ENCODE assay signal across 22 cellular contexts in genomic region chr2:88746929-88747490, GRCh38. TPM values are rescaled to one million over a fixed set of nuclear protein-coding genes. Genes with fewer than 3 reads are reported as not detected.
DNase-seq lines count a peak whose midpoint lies in the region; ATAC-seq and TF ChIP-seq lines count a peak whose summit lies in the region.
"Had no signal": no experiment of that assay in that cellular context is flagged by ENCODE, and none has a peak within 500 bp of the region (broad histone marks: within the 10 kb centered on the region; RNA-seq: fewer than 3 reads in every experiment).

No MANE protein-coding gene starts in this region.

- no peaks in the 10 kb centered on the region for H3K27me3 ChIP-seq in CD4-positive, alpha-beta memory T cell (ENCODE audit: insufficient read depth, low read length)
- no peaks in the 10 kb centered on the region for H3K27me3 ChIP-seq in mucosa of rectum (ENCODE audit: control insufficient read depth in 2 of 2, insufficient read depth in 2 of 2, low read length in 2 of 2)
- H3K27me3 ChIP-seq: BE2C had no signal

- H3K4me1 Mint-ChIP-seq in activated naive CD4-positive, alpha-beta T cell treated with anti-CD3 and anti-CD28 coated beads for 36 hours (ENCODE audit: low read depth), result peaks cover 56% of the 10 kb centered on the region
- H3K4me1 Mint-ChIP-seq in CD4-positive, alpha-beta memory T cell, result peaks cover 4 to 24% (median 12%) of the 10 kb centered on the region in 4 donors
- no peaks in the 10 kb centered on the region for H3K4me1 Mint-ChIP-seq in Calu3 (ENCODE audit: low read depth, unreplicated experiment)

- peaks cover 19% of the 10 kb centered on the region for H3K36me3 ChIP-seq in CD4-positive, alpha-beta memory T cell (ENCODE audit: insufficient read depth, low read length)
- H3K36me3 ChIP-seq in mucosa of rectum (ENCODE audit: control insufficient read depth in 2 of 2, insufficient read depth in 2 of 2, low read length in 2 of 2), result peaks cover 36 to 37% of the 10 kb centered on the region in 2 donors
- H3K36me3 ChIP-seq: BE2C had no signal

- no TSS peak for BruUV-seq in Calu3 (replicated peaks; lab: Mats Ljungman, UMichigan)

- no peak overlapping the region for H3K4me3 ChIP-seq in CD4-positive, alpha-beta memory T cell (ENCODE audit: low read length in 2 of 2)
- no peak overlapping the region for H3K4me3 ChIP-seq in epithelial cell of esophagus (ENCODE audit: low read length)
- no peak overlapping the region for H3K4me3 ChIP-seq in mucosa of rectum (ENCODE audit: low read length in 2 of 2)

- no peak for DNase-seq in activated naive CD4-positive, alpha-beta T cell treated with anti-CD3 and anti-CD28 coated beads for 36 hours
- no peak for DNase-seq in activated naive CD4-positive, alpha-beta T cell treated with anti-CD3 and anti-CD28 coated beads, Interleukin-2, amount 50 U/mL, for 16 hours
- DNase-seq in CD4-positive, alpha-beta memory T cell, result no peak
- DNase-seq in epithelial cell of esophagus (ENCODE audit: low read depth) (peak; percentile 33), GM03348 (ENCODE audit: low spot score) (no peak), Calu3 (no peak)
- DNase-seq: BE2C; CD8-positive, alpha-beta T cell; DMS53; EL; KBM-7; NCI-H1105 treated with DMSO at 0.1 percent for 48 hours; NCI-H1694; NCI-H2081 treated with DMSO at 0.1 percent for 48 hours; NCI-H510A; NCI-H748 treated with DMSO at 0.1 percent for 48 hours; NK-92 treated with Interleukin-12 subunit alpha and Interleukin-12 subunit beta, amount 100 ng/mL, for 24 hours; OCI-M1; SHP77 had no signal

- H3K36me3 Mint-ChIP-seq in activated naive CD4-positive, alpha-beta T cell treated with anti-CD3 and anti-CD28 coated beads for 36 hours (ENCODE audit: low read depth), result peaks cover 87% of the 10 kb centered on the region
- H3K36me3 Mint-ChIP-seq in CD4-positive, alpha-beta memory T cell, result peaks cover 87 to 95% of the 10 kb centered on the region in 2 donors
- peaks cover 5% of the 10 kb centered on the region for H3K36me3 Mint-ChIP-seq in Calu3 (ENCODE audit: insufficient read depth, unreplicated experiment)

- no peak overlapping the region for H3K4me3 Mint-ChIP-seq in activated naive CD4-positive, alpha-beta T cell treated with anti-CD3 and anti-CD28 coated beads for 36 hours
- no peak overlapping the region for H3K4me3 Mint-ChIP-seq in CD4-positive, alpha-beta memory T cell
- H3K4me3 Mint-ChIP-seq in Calu3 (ENCODE audit: low read depth, unreplicated experiment), result no peak overlapping the region
- H3K4me3 Mint-ChIP-seq: CD8-positive, alpha-beta T cell had no signal

- H3K9me3 Mint-ChIP-seq in activated naive CD4-positive, alpha-beta T cell treated with anti-CD3 and anti-CD28 coated beads for 36 hours, result peaks cover 25% of the 10 kb centered on the region
- H3K9me3 Mint-ChIP-seq in CD4-positive, alpha-beta memory T cell, result peaks cover 0 to 37% (median 16%) of the 10 kb centered on the region in 8 donors
- H3K9me3 Mint-ChIP-seq in Calu3 (ENCODE audit: low read depth, unreplicated experiment), result peaks cover 2% of the 10 kb centered on the region

- TF ChIP-seq CTCF in epithelial cell of esophagus (IDR thresholded peaks at IDR 0.05; ENCODE audit: insufficient read depth, low read depth, low read length, missing control alignments), result no peak
- TF ChIP-seq CTCF in Calu3 (IDR thresholded peaks at IDR 0.05; ENCODE audit: unreplicated experiment), result no peak

- intact Hi-C loops in activated naive CD4-positive, alpha-beta T cell treated with anti-CD3 and anti-CD28 coated beads for 36 hours (cut with micrococcal nuclease), result no loop called here
- intact Hi-C loops in CD4-positive, alpha-beta memory T cell (cut with micrococcal nuclease), result no loop called here
- intact Hi-C loops in Calu3 (cut with micrococcal nuclease; ENCODE audit: unreplicated experiment), result no loop called here

- H3K27me3 Mint-ChIP-seq in activated naive CD4-positive, alpha-beta T cell treated with anti-CD3 and anti-CD28 coated beads for 36 hours (ENCODE audit: low read depth), result no peaks in the 10 kb centered on the region
- no peaks in the 10 kb centered on the region for H3K27me3 Mint-ChIP-seq in CD4-positive, alpha-beta memory T cell
- H3K27me3 Mint-ChIP-seq in Calu3 (ENCODE audit: unreplicated experiment), result no peaks in the 10 kb centered on the region

- POLR2A ChIA-PET in CD4-positive, alpha-beta memory T cell (lab: Charles Lee; ENCODE audit: partially characterized antibody), result no interaction called here

- peaks cover 3% of the 10 kb centered on the region for H3K4me1 ChIP-seq in CD4-positive, alpha-beta memory T cell (ENCODE audit: insufficient read depth, low read length)
- H3K4me1 ChIP-seq in mucosa of rectum (ENCODE audit: control insufficient read depth in 2 of 2, insufficient read depth in 2 of 2, low read length in 2 of 2), result peaks cover 0 to 18% of the 10 kb centered on the region in 2 donors
- H3K4me1 ChIP-seq: BE2C had no signal

- no peak overlapping the region for H3K9ac ChIP-seq in mucosa of rectum (ENCODE audit: low read depth in 1 of 2, low read length in 2 of 2)

- CTCF ChIA-PET in activated naive CD4-positive, alpha-beta T cell treated with anti-CD3 and anti-CD28 coated beads for 36 hours (lab: Charles Lee), result interaction anchor here (1.1 kb wide), 1 partner anchor 25 kb away, joined by 3 read pairs; no protein-coding TSS in a partner anchor
- CTCF ChIA-PET in CD4-positive, alpha-beta memory T cell (lab: Charles Lee; ENCODE audit: partially characterized antibody), result interaction anchor here (8.5 kb wide), 1 partner anchor 7 kb away, joined by 44 read pairs; no protein-coding TSS in a partner anchor
- CTCF ChIA-PET in Calu3 (lab: Charles Lee), result no interaction called here

- no peak for ATAC-seq in HG02884 (IDR thresholded peaks at IDR 0.05; ENCODE audit: unreplicated experiment)
- ATAC-seq: CD8-positive, alpha-beta T cell; HepG2 had no signal

- no peaks in the 10 kb centered on the region for H3K9me3 ChIP-seq in CD4-positive, alpha-beta memory T cell (ENCODE audit: control insufficient read depth in 1 of 2, low read length in 2 of 2)
- peaks cover 0 to 3% of the 10 kb centered on the region in 2 donors for H3K9me3 ChIP-seq in mucosa of rectum (ENCODE audit: control insufficient read depth in 2 of 2, low read length in 2 of 2)
- H3K9me3 ChIP-seq: BE2C had no signal

- no peak overlapping the region for H3K27ac ChIP-seq in CD4-positive, alpha-beta memory T cell (ENCODE audit: low read depth, low read length)
- peak overlapping the region; percentile 70 to 76 for H3K27ac ChIP-seq in mucosa of rectum (ENCODE audit: low read depth in 2 of 2, low read length in 2 of 2)

- peak overlapping the region; percentile 68 for H3K27ac Mint-ChIP-seq in activated naive CD4-positive, alpha-beta T cell treated with anti-CD3 and anti-CD28 coated beads for 36 hours
- peak overlapping the region in 4 of 7 donors; percentile 21 to 55 (median 48) for H3K27ac Mint-ChIP-seq in CD4-positive, alpha-beta memory T cell
- H3K27ac Mint-ChIP-seq in Calu3 (ENCODE audit: unreplicated experiment), result no peak overlapping the region

RNA-seq across cellular contexts. Expression of gene RPIA, which starts 55.5 kb away (rescaled TPM):
- total RNA-seq in activated naive CD4-positive, alpha-beta T cell treated with anti-CD3 and anti-CD28 coated beads for 36 hours, result 10 to 100 TPM; 67.3 to 70.0 TPM
- total RNA-seq in CD4-positive, alpha-beta memory T cell, result 10 to 100 TPM; 20.9 to 23.2 TPM
- 10 to 100 TPM; 44.2 to 44.5 TPM for polyA plus RNA-seq in CD4-positive, alpha-beta memory T cell
- total RNA-seq in Calu3 (2022), result 23.3 and 23.8 TPM in 2 replicates
